In genomic region chr19:13073263-13073662, GRCh38 we compare ENCODE assay signal across 1 cellular context.
TF ChIP-seq lines count a peak whose summit lies in the region.

No MANE protein-coding gene starts in this region.

TF ChIP-seq in HepG2, 621 proteins besides CTCF, POLR2A, EP300 and RAD21:
- no peak for TF ChIP-seq ZNF740 (CRISPR knock-in tag; IDR thresholded peaks at IDR 0.05)
- no peak for TF ChIP-seq KAT8 (CRISPR knock-in tag; IDR thresholded peaks at IDR 0.05)
- no peak for TF ChIP-seq ZNF451 (CRISPR knock-in tag; IDR thresholded peaks at IDR 0.05)
- no peak for TF ChIP-seq MED8 (CRISPR knock-in tag; IDR thresholded peaks at IDR 0.05; ENCODE audit: insufficient replicate concordance)
- TF ChIP-seq ZKSCAN1 (IDR thresholded peaks at IDR 0.05; ENCODE audit: low read length): no peak
- no peak for TF ChIP-seq DR1 (CRISPR knock-in tag; IDR thresholded peaks at IDR 0.05)
- no peak for TF ChIP-seq ZIK1 (CRISPR knock-in tag; IDR thresholded peaks at IDR 0.05; ENCODE audit: borderline replicate concordance, low read depth)
- no peak for TF ChIP-seq RBAK (CRISPR knock-in tag; IDR thresholded peaks at IDR 0.05)
- TF ChIP-seq FOXA3 (CRISPR knock-in tag; IDR thresholded peaks at IDR 0.05): no peak
- TF ChIP-seq ZFP36 (IDR thresholded peaks at IDR 0.05; ENCODE audit: borderline replicate concordance, low read depth, low read length, partially characterized antibody): no peak
- no peak for TF ChIP-seq CREB3 (CRISPR knock-in tag; IDR thresholded peaks at IDR 0.05)
